In genomic region chr2:25951071-25951547, GRCh38 we compare ENCODE assay signal across 7 cellular contexts. TPM values are rescaled to one million over a fixed set of nuclear protein-coding genes. Genes with fewer than 3 reads are reported as not detected.
DNase-seq lines count a peak whose midpoint lies in the region; ATAC-seq and TF ChIP-seq lines count a peak whose summit lies in the region.

No MANE protein-coding gene starts in this region.

- H3K4me1 Mint-ChIP-seq in activated T-helper 2 cell treated with anti-CD3 and anti-CD28 coated beads, Interferon-gamma antibody, Interleukin-2, Interleukin-4, amounts not matched to agents 10 μg/mL and 5 μg/mL and 100 μg/mL, durations not matched to agents 14 hours and 24 hours and 36 hours (ENCODE audit: low read depth) = no peaks in the 10 kb centered on the region
- no peaks in the 10 kb centered on the region for H3K4me1 Mint-ChIP-seq in neural progenitor cell

- intact Hi-C loops in activated T-helper 2 cell treated with anti-CD3 and anti-CD28 coated beads, Interferon-gamma antibody, Interleukin-2, Interleukin-4, amounts not matched to agents 10 μg/mL and 5 μg/mL and 100 μg/mL, durations not matched to agents 14 hours and 24 hours and 36 hours (cut with micrococcal nuclease) = loop anchor here (1.0 to 2.0 kb wide), 2 partner anchors 40 to 194 kb away; no protein-coding TSS in a partner anchor
- intact Hi-C loops in stomach (cut with DNase I; ENCODE audit: low total_unique reads) = loop anchor here (10.0 kb wide), 1 partner anchor 194 kb away; no protein-coding TSS in a partner anchor

- H3K4me2 ChIP-seq in MM.1S (ENCODE audit: low read depth, low read length) (0 out of 2 replicates have a peak overlapping the region, but pooled peaks have one; percentile 10), neural progenitor cell (no peak overlapping the region)

- no peak for TF ChIP-seq POLR2A in stomach (IDR thresholded peaks at IDR 0.05)

- no peak overlapping the region for H3K27ac Mint-ChIP-seq in activated T-helper 2 cell treated with anti-CD3 and anti-CD28 coated beads, Interferon-gamma antibody, Interleukin-2, Interleukin-4, amounts not matched to agents 10 μg/mL and 5 μg/mL and 100 μg/mL, durations not matched to agents 14 hours and 24 hours and 36 hours
- H3K27ac Mint-ChIP-seq in neural progenitor cell = no peak overlapping the region

- H3K27me3 ChIP-seq in MM.1S (replicated peaks; ENCODE audit: insufficient read depth, low read length) = no peaks in the 10 kb centered on the region
- H3K27me3 ChIP-seq in RWPE2 (ENCODE audit: insufficient read depth, poor library complexity, severe bottlenecking) = no peaks in the 10 kb centered on the region
- H3K27me3 ChIP-seq in neural progenitor cell = no peaks in the 10 kb centered on the region
- H3K27me3 ChIP-seq in stomach = no peaks in the 10 kb centered on the region

- H3F3A ChIP-seq in MM.1S (ENCODE audit: insufficient read depth, low read length) (no peaks in the 10 kb centered on the region), neural progenitor cell (ENCODE audit: low read depth) (peaks cover 4% of the 10 kb centered on the region)

- H3K79me2 ChIP-seq in MM.1S (ENCODE audit: low read length) = no peaks in the 10 kb centered on the region
- H3K79me2 ChIP-seq in neural progenitor cell (ENCODE audit: low read depth) = no peaks in the 10 kb centered on the region

- no peaks in the 10 kb centered on the region for H3K27me3 Mint-ChIP-seq in activated T-helper 2 cell treated with anti-CD3 and anti-CD28 coated beads, Interferon-gamma antibody, Interleukin-2, Interleukin-4, amounts not matched to agents 10 μg/mL and 5 μg/mL and 100 μg/mL, durations not matched to agents 14 hours and 24 hours and 36 hours (ENCODE audit: low read depth)
- H3K27me3 Mint-ChIP-seq in neural progenitor cell (ENCODE audit: insufficient read depth, low read depth) = peaks cover 2% of the 10 kb centered on the region

- WGBS in stomach, 5 donors = 14 to 23% (median 17%) methylated on average over 11 of the region's 11 CpGs

- no peaks in the 10 kb centered on the region for H3K9me2 ChIP-seq in MM.1S (replicated peaks; ENCODE audit: insufficient read depth, low read length)

- ATAC-seq in GM18868 (IDR thresholded peaks at IDR 0.05; ENCODE audit: unreplicated experiment) = peak; percentile 56
- peak; percentile 94 for ATAC-seq in RWPE2 (ENCODE audit: low read depth)

- no peaks in the 10 kb centered on the region for H3K4me1 ChIP-seq in MM.1S (ENCODE audit: low read length)
- H3K4me1 ChIP-seq in RWPE2 (ENCODE audit: insufficient read depth, poor library complexity, severe bottlenecking) = no peaks in the 10 kb centered on the region
- no peaks in the 10 kb centered on the region for H3K4me1 ChIP-seq in neural progenitor cell
- H3K4me1 ChIP-seq in stomach = peaks cover 0 to 10% (median 4%) of the 10 kb centered on the region in 4 donors

- H3K36me3 ChIP-seq in MM.1S (replicated peaks; ENCODE audit: insufficient read depth, low read length) (no peaks in the 10 kb centered on the region), RWPE2 (ENCODE audit: low read depth) (no peaks in the 10 kb centered on the region), neural progenitor cell (no peaks in the 10 kb centered on the region), stomach (peaks cover 0 to 22% (median 2%) of the 10 kb centered on the region in 4 donors)

- H3K4me3 Mint-ChIP-seq in activated T-helper 2 cell treated with anti-CD3 and anti-CD28 coated beads, Interferon-gamma antibody, Interleukin-2, Interleukin-4, amounts not matched to agents 10 μg/mL and 5 μg/mL and 100 μg/mL, durations not matched to agents 14 hours and 24 hours and 36 hours (ENCODE audit: low read depth) = no peak overlapping the region
- H3K4me3 Mint-ChIP-seq in neural progenitor cell = no peak overlapping the region

- H2AFZ ChIP-seq in MM.1S (ENCODE audit: low read length) (peak overlapping the region; percentile 35), neural progenitor cell (replicated peaks) (no peak overlapping the region)

- H3K9ac ChIP-seq in MM.1S (ENCODE audit: low read length) (no peak overlapping the region), neural progenitor cell (no peak overlapping the region)

- TF ChIP-seq CTCF in MM.1S (IDR thresholded peaks at IDR 0.05; ENCODE audit: low read length) (peak; percentile 95), RWPE2 (IDR thresholded peaks at IDR 0.05; ENCODE audit: poor library complexity, severe bottlenecking) (peak; percentile 96), fibroblast of the aortic adventitia (IDR thresholded peaks at IDR 0.05; ENCODE audit: insufficient read depth, low read length) (peak; percentile 90), neural progenitor cell (IDR thresholded peaks at IDR 0.05) (peak; percentile 97), stomach (IDR thresholded peaks at IDR 0.05) (peak in 5 of 7 experiments; percentile 86 to 96 (median 91))

- DNase-seq in MM.1S (peak; percentile 81), RWPE2 (ENCODE audit: low spot score) (no peak), fibroblast of the aortic adventitia (ENCODE audit: low read depth) (peak; percentile 85), neural progenitor cell (ENCODE audit: low spot score) (peak; percentile 85), stomach (peak; percentile 80)
- peak; percentile 59 for DNase-seq in activated T-helper 2 cell treated with anti-CD3 and anti-CD28 coated beads, Interferon-gamma antibody, Interleukin-2, Interleukin-4, amounts not matched to agents 10 μg/mL and 5 μg/mL and 100 μg/mL, durations not matched to agents 14 hours and 24 hours and 36 hours (ENCODE audit: low spot score)

- H3K9me3 Mint-ChIP-seq in activated T-helper 2 cell treated with anti-CD3 and anti-CD28 coated beads, Interferon-gamma antibody, Interleukin-2, Interleukin-4, amounts not matched to agents 10 μg/mL and 5 μg/mL and 100 μg/mL, durations not matched to agents 14 hours and 24 hours and 36 hours = no peaks in the 10 kb centered on the region
- no peaks in the 10 kb centered on the region for H3K9me3 Mint-ChIP-seq in neural progenitor cell

- H3K36me3 Mint-ChIP-seq in activated T-helper 2 cell treated with anti-CD3 and anti-CD28 coated beads, Interferon-gamma antibody, Interleukin-2, Interleukin-4, amounts not matched to agents 10 μg/mL and 5 μg/mL and 100 μg/mL, durations not matched to agents 14 hours and 24 hours and 36 hours (ENCODE audit: low read depth) = no peaks in the 10 kb centered on the region
- H3K36me3 Mint-ChIP-seq in neural progenitor cell = peaks cover 2% of the 10 kb centered on the region

- no peak for TF ChIP-seq EP300 in stomach (IDR thresholded peaks at IDR 0.05)

- H3K27ac ChIP-seq in MM.1S (ENCODE audit: low read length) = no peak overlapping the region
- H3K27ac ChIP-seq in RWPE2 (ENCODE audit: poor library complexity, severe bottlenecking) = no peak overlapping the region
- no peak overlapping the region for H3K27ac ChIP-seq in neural progenitor cell
- H3K27ac ChIP-seq in stomach = peak overlapping the region in 1 of 5 donors; percentile 41

- H3K9me3 ChIP-seq in MM.1S (replicated peaks; ENCODE audit: insufficient read depth, low read length) (no peaks in the 10 kb centered on the region), RWPE2 (ENCODE audit: severe bottlenecking) (no peaks in the 10 kb centered on the region), neural progenitor cell (ENCODE audit: low read depth) (no peaks in the 10 kb centered on the region), stomach (no peaks in the 10 kb centered on the region)

- H3K4me3 ChIP-seq in MM.1S (ENCODE audit: low read length) = no peak overlapping the region
- no peak overlapping the region for H3K4me3 ChIP-seq in RWPE2 (ENCODE audit: severe bottlenecking)
- no peak overlapping the region for H3K4me3 ChIP-seq in fibroblast of the aortic adventitia (ENCODE audit: low read depth, low read length)
- H3K4me3 ChIP-seq in neural progenitor cell = no peak overlapping the region
- H3K4me3 ChIP-seq in stomach = no peak overlapping the region

- H4K20me1 ChIP-seq in MM.1S (ENCODE audit: insufficient read depth, low read length) (no peaks in the 10 kb centered on the region), neural progenitor cell (ENCODE audit: low read depth) (no peaks in the 10 kb centered on the region)

RNA-seq across cellular contexts. Expression of gene KIF3C, which starts 31.2 kb away (rescaled TPM):
- total RNA-seq in activated T-helper 2 cell treated with anti-CD3 and anti-CD28 coated beads, Interferon-gamma antibody, Interleukin-2, Interleukin-4, amounts not matched to agents 10 μg/mL and 5 μg/mL and 100 μg/mL, durations not matched to agents 14 hours and 24 hours and 36 hours = 13.4 and 15.2 TPM in 2 replicates
- total RNA-seq in fibroblast of the aortic adventitia (ENCODE audit: low replicate concordance) = 10.8 and 11.8 TPM in 2 replicates
- total RNA-seq in neural progenitor cell (ENCODE audit: low replicate concordance) = 13.2 and 25.9 TPM in 2 replicates
- total RNA-seq in stomach = 1 to 10 TPM in 3 of 5 donors, under 1 TPM in 1, not detected in 1; 0.29 to 7.3 (median 3.2) TPM
- 1 to 10 TPM; 1.1 to 2.4 (median 1.2) TPM for polyA plus RNA-seq in stomach
